In genomic region chr15:80609111-80609510, GRCh38 we compare ENCODE assay signal across 16 cellular contexts.
"Had no signal": no experiment of that assay in that cellular context is flagged by ENCODE, and none has a peak within 500 bp of the region (broad histone marks: within the 10 kb centered on the region; RNA-seq: fewer than 3 reads in every experiment).

No MANE protein-coding gene starts in this region.

- H3K4me1 Mint-ChIP-seq: central memory CD8-positive, alpha-beta T cell had no signal

- DNase-seq: activated CD4-positive, alpha-beta T cell treated with anti-CD3 and anti-CD28 coated beads for 48 hours; activated CD8-positive, alpha-beta T cell treated with anti-CD3 and anti-CD28 coated beads, Interleukin-2, amount 10 ng/mL, durations not matched to agents 7 days and 5 days; activated naive CD4-positive, alpha-beta T cell treated with Interleukin-2 at 50 U/mL for 16 hours; endodermal cell; erythroblast; heart left ventricle; left ventricle myocardium inferior; mesendoderm; stimulated activated CD4-positive, alpha-beta T cell treated with anti-CD3 and anti-CD28 coated beads, Interleukin-12 subunit alpha, Interleukin-12 subunit beta, amount 100 ng/mL, for 4 hours; stimulated activated naive CD8-positive, alpha-beta T cell treated with anti-CD3 and anti-CD28 coated beads, Interleukin-15, Interleukin-2, amounts not matched to agents 100 U/mL and 50 U/mL, for 24 hours; T-helper 1 cell; upper lobe of left lung had no signal

- H3K36me3 Mint-ChIP-seq: WTC11 had no signal

- H3K4me1 ChIP-seq: left ventricle myocardium inferior had no signal

- H3K27ac Mint-ChIP-seq: activated CD8-positive, alpha-beta T cell treated with anti-CD3 and anti-CD28 coated beads, Interleukin-2, amount 10 ng/mL, durations not matched to agents 7 days and 5 days; endodermal cell; WTC11 had no signal

- H3K9me3 Mint-ChIP-seq: central memory CD8-positive, alpha-beta T cell; endodermal cell; nephron had no signal

- H3K4me3 ChIP-seq: heart left ventricle, left ventricle myocardium inferior, suprapubic skin, upper lobe of left lung had no signal

- H3K9me3 ChIP-seq: heart left ventricle, left ventricle myocardium inferior, suprapubic skin, upper lobe of left lung had no signal

- H3K27ac ChIP-seq: heart left ventricle, left ventricle myocardium inferior, suprapubic skin, upper lobe of left lung had no signal

- H3K4me3 Mint-ChIP-seq: activated CD8-positive, alpha-beta T cell treated with anti-CD3 and anti-CD28 coated beads, Interleukin-2, amount 10 ng/mL, durations not matched to agents 7 days and 5 days; central memory CD8-positive, alpha-beta T cell; endodermal cell; WTC11 had no signal

- H3K27me3 ChIP-seq: heart left ventricle, suprapubic skin, upper lobe of left lung had no signal

- H3K36me3 ChIP-seq: heart left ventricle, left ventricle myocardium inferior, suprapubic skin, upper lobe of left lung had no signal
